Comparison of ENCODE assay signal across 17 cellular contexts in the genomic region with DNA sequence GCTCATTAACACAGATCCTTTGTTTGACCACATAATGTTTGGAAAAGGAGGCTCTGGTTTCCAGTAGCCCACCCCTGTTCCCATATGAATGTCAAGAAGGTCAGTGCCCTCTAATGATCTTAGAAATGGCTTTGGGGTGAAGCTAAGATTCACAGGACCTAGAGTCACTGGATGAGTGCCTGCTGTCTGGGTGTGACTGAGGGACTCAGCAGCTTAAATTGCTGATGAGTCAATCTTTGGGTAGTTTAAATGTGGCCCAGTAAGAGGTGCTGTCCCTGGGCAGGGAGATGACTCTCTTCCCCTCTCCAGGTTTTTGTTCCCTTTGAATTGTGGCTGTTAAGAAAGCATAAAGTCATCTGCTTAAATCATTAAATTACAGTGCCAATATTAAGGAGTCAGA. TPM values are rescaled to one million over a fixed set of nuclear protein-coding genes. Genes with fewer than 3 reads are reported as not detected.
"Had no signal": no experiment of that assay in that cellular context is flagged by ENCODE, and none has a peak within 500 bp of the region (broad histone marks: within the 10 kb centered on the region; RNA-seq: fewer than 3 reads in every experiment).

No MANE protein-coding gene starts in this region.

- H3K9me3 Mint-ChIP-seq: activated T-cell treated with anti-CD3 and anti-CD28 coated beads, Interleukin-2, amount 50 U/mL, for 4 hours; stimulated activated naive CD8-positive, alpha-beta T cell treated with anti-CD3 and anti-CD28 coated beads, Interleukin-15, Interleukin-2, amounts not matched to agents 100 ng/mL and 50 ng/mL, for 24 hours had no signal

- H3K36me3 Mint-ChIP-seq: activated naive CD8-positive, alpha-beta T cell treated with anti-CD3 and anti-CD28 coated beads, Interleukin-2, amount 10 ng/mL, durations not matched to agents 7 days and 5 days had no signal

- H3K27ac Mint-ChIP-seq: activated naive CD8-positive, alpha-beta T cell treated with anti-CD3 and anti-CD28 coated beads, Interleukin-2, amount 10 ng/mL, durations not matched to agents 7 days and 5 days; stimulated activated naive CD8-positive, alpha-beta T cell treated with anti-CD3 and anti-CD28 coated beads, Interleukin-15, Interleukin-2, amounts not matched to agents 100 ng/mL and 50 ng/mL, for 24 hours had no signal

- H3K4me1 Mint-ChIP-seq: activated naive CD8-positive, alpha-beta T cell treated with anti-CD3 and anti-CD28 coated beads, Interleukin-2, amount 10 ng/mL, durations not matched to agents 7 days and 5 days had no signal

- H3K27me3 Mint-ChIP-seq: activated naive CD8-positive, alpha-beta T cell treated with anti-CD3 and anti-CD28 coated beads, Interleukin-2, amount 10 ng/mL, durations not matched to agents 7 days and 5 days; stimulated activated naive CD8-positive, alpha-beta T cell treated with anti-CD3 and anti-CD28 coated beads, Interleukin-15, Interleukin-2, amounts not matched to agents 100 ng/mL and 50 ng/mL, for 24 hours had no signal

- H3K4me3 ChIP-seq: ascending aorta, cardiac muscle cell, esophagus squamous epithelium, heart right ventricle, upper lobe of right lung had no signal

- ATAC-seq: activated CD4-positive, CD25-positive, alpha-beta regulatory T cell treated with anti-CD3 and anti-CD28 coated beads, Interleukin-2, amount 50 U/mL, for 24 hours; activated T-cell treated with anti-CD3 and anti-CD28 coated beads, Interleukin-2, amount 50 U/mL, for 4 hours; heart right ventricle; upper lobe of right lung had no signal

- H3K27me3 ChIP-seq: ascending aorta, cardiac muscle cell, esophagus squamous epithelium, upper lobe of right lung had no signal

- H3K36me3 ChIP-seq: ascending aorta, cardiac muscle cell, esophagus squamous epithelium, heart right ventricle, upper lobe of right lung had no signal

- FAIRE-seq: endometrium, frontal cortex had no signal

- DNase-seq: activated CD4-positive, alpha-beta T cell treated with anti-CD3 and anti-CD28 coated beads, Interleukin-2, amount 50 U/mL, for 48 hours; activated gamma-delta T cell treated with Interleukin-2 at 50 U/mL for 16 hours; activated naive CD8-positive, alpha-beta T cell treated with anti-CD3 and anti-CD28 coated beads, Interleukin-2, amount 10 ng/mL, durations not matched to agents 7 days and 5 days; activated T-cell treated with anti-CD3 and anti-CD28 coated beads, Interleukin-2, amount 50 U/mL, for 4 hours; esophagus squamous epithelium; heart right ventricle; stimulated activated CD4-positive, alpha-beta T cell treated with anti-CD3 and anti-CD28 coated beads, Interleukin-15, amount 100 ng/mL, for 24 hours; stimulated activated CD4-positive, alpha-beta T cell treated with anti-CD3 and anti-CD28 coated beads, Interleukin-4, amount 100 ng/mL, for 24 hours; upper lobe of right lung had no signal

- H3K4me3 Mint-ChIP-seq: activated naive CD8-positive, alpha-beta T cell treated with anti-CD3 and anti-CD28 coated beads, Interleukin-2, amount 10 ng/mL, durations not matched to agents 7 days and 5 days; activated T-cell treated with anti-CD3 and anti-CD28 coated beads, Interleukin-2, amount 50 U/mL, for 4 hours; stimulated activated naive CD8-positive, alpha-beta T cell treated with anti-CD3 and anti-CD28 coated beads, Interleukin-15, Interleukin-2, amounts not matched to agents 100 ng/mL and 50 ng/mL, for 24 hours had no signal

RNA-seq across cellular contexts. Expression of gene L1TD1, which starts 50.6 kb away (rescaled TPM):
- total RNA-seq: activated naive CD8-positive, alpha-beta T cell treated with anti-CD3 and anti-CD28 coated beads, Interleukin-2, amount 10 ng/mL, durations not matched to agents 7 days and 5 days; ascending aorta; skeletal muscle tissue; T-helper 2 cell treated with Interferon-gamma antibody and Interleukin-4, amounts not matched to agents 100 ng/mL and 5 ng/mL, for 36 hours had no signal
- polyA plus RNA-seq: cardiac muscle cell had no signal
